Comparison of ENCODE assay signal across 15 cellular contexts in genomic region chr22:26646158-26646557, GRCh38. TPM values are rescaled to one million over a fixed set of nuclear protein-coding genes. Genes with fewer than 3 reads are reported as not detected.
DNase-seq lines count a peak whose midpoint lies in the region; ATAC-seq and TF ChIP-seq lines count a peak whose summit lies in the region.
"Had no signal": no experiment of that assay in that cellular context is flagged by ENCODE, and none has a peak within 500 bp of the region (broad histone marks: within the 10 kb centered on the region; RNA-seq: fewer than 3 reads in every experiment).

No MANE protein-coding gene starts in this region.

- H3K36me3 ChIP-seq in iPS-15b (ENCODE audit: control insufficient read depth, insufficient read depth, low read length) (no peaks in the 10 kb centered on the region), ascending aorta (no peaks in the 10 kb centered on the region)

- H3K27ac ChIP-seq in ascending aorta, result no peak overlapping the region
- H3K27ac ChIP-seq: VCaP had no signal

- intact Hi-C loops in ascending aorta (cut with DNase I), result no loop called here

- H3K27me3 ChIP-seq in iPS-15b (ENCODE audit: control insufficient read depth, insufficient read depth, low read length) (no peaks in the 10 kb centered on the region), ascending aorta (no peaks in the 10 kb centered on the region)
- H3K27me3 ChIP-seq: testis had no signal

- peaks cover 58% of the 10 kb centered on the region for H3K4me1 ChIP-seq in iPS-15b (ENCODE audit: control insufficient read depth, insufficient read depth, low read length)
- peaks cover 3% of the 10 kb centered on the region in 2 donors for H3K4me1 ChIP-seq in ascending aorta
- H3K4me1 ChIP-seq: testis had no signal

- ATAC-seq in SK-N-SH treated with all-trans-retinoic acid at 6 μM for 48 hours (peak; percentile 66), HG03439 (IDR thresholded peaks at IDR 0.05; ENCODE audit: unreplicated experiment) (no peak)
- ATAC-seq: naive thymus-derived CD4-positive, alpha-beta T cell had no signal

- TF ChIP-seq CTCF in AG10803 (conservative IDR thresholded peaks at IDR 0.05; ENCODE audit: low read length) (no peak), ascending aorta (IDR thresholded peaks at IDR 0.05) (no peak)

- no peak overlapping the region for H3K9ac ChIP-seq in iPS-15b (ENCODE audit: low read depth, low read length)

- H3K9me3 ChIP-seq in iPS-15b (ENCODE audit: control insufficient read depth, insufficient read depth, low read length) (no peaks in the 10 kb centered on the region), ascending aorta (no peaks in the 10 kb centered on the region)
- H3K9me3 ChIP-seq: testis had no signal

- H3K4me3 ChIP-seq in AG10803 (ENCODE audit: low read length), result no peak overlapping the region
- peak overlapping the region; percentile 26 for H3K4me3 ChIP-seq in iPS-15b (ENCODE audit: low read depth, low read length)
- no peak overlapping the region for H3K4me3 ChIP-seq in ascending aorta

- DNase-seq in AG10803 (ENCODE audit: low read depth) (peak; percentile 54), EH (ENCODE audit: low read depth) (peak; percentile 74), ascending aorta (ENCODE audit: low spot score in 2 of 2) (no peak), NCI-H2171 treated with DMSO at 0.1 percent for 48 hours (lab: John Stamatoyannopoulos, UW) (no peak), NCI-H2171 (lab: John Stamatoyannopoulos, UW) (no peak)
- DNase-seq: aorta; CD8-positive, alpha-beta memory T cell; effector memory CD4-positive, alpha-beta T cell; naive thymus-derived CD4-positive, alpha-beta T cell; NCI-H510A treated with DMSO at 0.1 percent for 48 hours; testis had no signal

TF ChIP-seq in SK-N-SH treated with all-trans-retinoic acid at 6 μM for 48 hours, 23 proteins besides CTCF, POLR2A, EP300 and RAD21:
- TF ChIP-seq TSHZ2 (CRISPR knock-in tag; IDR thresholded peaks at IDR 0.05) (no peak), ZNF70 (CRISPR knock-in tag; IDR thresholded peaks at IDR 0.05) (no peak), ZFP30 (CRISPR knock-in tag; IDR thresholded peaks at IDR 0.05) (no peak), ZNF565 (CRISPR knock-in tag; conservative IDR thresholded peaks at IDR 0.05; ENCODE audit: low read depth) (no peak), ZC3H10 (CRISPR knock-in tag; IDR thresholded peaks at IDR 0.05) (no peak)

RNA-seq across cellular contexts. Expression of gene MIAT, which starts 11.2 kb away (rescaled TPM):
- 0.53 TPM for total RNA-seq in ascending aorta

RNA-seq across cellular contexts. Expression of gene CRYBA4, which starts 24.4 kb away (rescaled TPM):
- not detected for total RNA-seq in ascending aorta
- total RNA-seq: aorta; CD8-positive, alpha-beta memory T cell; naive thymus-derived CD4-positive, alpha-beta T cell had no signal

RNA-seq across cellular contexts. Expression of gene CRYBB1, which starts 28.3 kb away (rescaled TPM):
- total RNA-seq in ascending aorta, result 7.3 TPM
- total RNA-seq: CD8-positive, alpha-beta memory T cell; naive thymus-derived CD4-positive, alpha-beta T cell; testis had no signal

RNA-seq across cellular contexts. Expression of gene TPST2, which starts 56.2 kb away (rescaled TPM):
- 251 TPM for total RNA-seq in ascending aorta

Comparison
In these comparisons a context has a peak if more than half of its experiments do, and no peak if none do; other contexts are left out.
1. DNase-seq: peak in AG10803 (single experiment) and EH (single experiment); none in ascending aorta (0 of 2), NCI-H2171 treated with DMSO at 0.1 percent for 48 hours (single experiment) and NCI-H2171 (single experiment).